8 cellular contexts compared by ENCODE assay signal in the genomic region with DNA sequence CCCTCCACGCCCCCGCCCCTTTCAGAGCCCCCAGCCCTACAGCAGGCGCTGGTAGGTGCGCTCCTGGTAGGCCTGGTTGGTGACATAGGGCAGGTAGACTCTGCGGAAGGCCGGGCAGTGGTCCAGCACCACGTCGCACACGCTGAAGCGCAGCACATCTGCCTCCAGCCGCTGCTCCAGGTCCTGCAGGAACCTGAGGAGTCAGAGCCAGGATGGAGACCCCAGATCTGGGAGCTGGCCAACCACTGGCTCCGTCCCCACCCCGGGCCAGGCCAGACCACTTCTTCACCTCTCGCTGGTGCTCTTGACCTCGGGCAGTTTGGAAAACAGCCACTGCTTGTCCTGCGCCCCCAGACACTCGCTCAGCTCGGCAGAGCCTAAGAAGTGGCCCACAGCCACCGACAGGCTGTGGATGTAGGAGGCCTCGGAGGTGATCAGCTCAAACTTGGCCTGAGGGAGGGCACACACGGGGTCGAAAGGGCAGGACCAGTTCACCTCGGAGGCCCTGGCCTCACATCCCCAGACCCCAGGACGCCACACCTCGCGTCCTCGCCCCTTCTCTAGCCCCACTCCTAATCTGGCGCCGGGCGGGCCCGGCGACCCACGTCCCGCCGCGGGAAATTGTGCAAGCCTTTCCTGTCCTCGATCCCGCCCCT. TPM values are rescaled to one million over a fixed set of nuclear protein-coding genes. Genes with fewer than 3 reads are reported as not detected.
A peak's percentile ranks its signal among the peaks of the same experiment; 100 is the strongest.
DNase-seq lines count a peak whose midpoint lies in the region; ATAC-seq and TF ChIP-seq lines count a peak whose summit lies in the region.

No MANE protein-coding gene starts in this region.

- H3K36me3 ChIP-seq in HUES64 (ENCODE audit: insufficient read depth, low read length) (peaks cover 35% of the 10 kb centered on the region), colonic mucosa (no peaks in the 10 kb centered on the region)

- H3K4me1 Mint-ChIP-seq in naive thymus-derived CD8-positive, alpha-beta T cell = peaks cover 4 to 16% (median 12%) of the 10 kb centered on the region in 4 donors

- peak overlapping the region; percentile 85 to 99 (median 96) for H3K27ac Mint-ChIP-seq in naive thymus-derived CD8-positive, alpha-beta T cell

- no peaks in the 10 kb centered on the region for H3K27me3 ChIP-seq in HUES64 (ENCODE audit: insufficient read depth, low read length)
- H3K27me3 ChIP-seq in colonic mucosa = no peaks in the 10 kb centered on the region

- H3K9me3 ChIP-seq in HUES64 (ENCODE audit: insufficient read depth, low read depth, low read length) (no peaks in the 10 kb centered on the region), colonic mucosa (no peaks in the 10 kb centered on the region)

- peak overlapping the region; percentile 85 to 97 (median 92) for H3K4me3 Mint-ChIP-seq in naive thymus-derived CD8-positive, alpha-beta T cell

- H3K4me1 ChIP-seq in HUES64 (ENCODE audit: insufficient read depth, low read length) (no peaks in the 10 kb centered on the region), colonic mucosa (peaks cover 4% of the 10 kb centered on the region)

- ATAC-seq in GM18498 (IDR thresholded peaks at IDR 0.05; ENCODE audit: unreplicated experiment) = peak; percentile 14
- ATAC-seq in naive thymus-derived CD8-positive, alpha-beta T cell = peak in 1 of 2 donors; percentile 1

- no peaks in the 10 kb centered on the region for H3K9me3 Mint-ChIP-seq in naive thymus-derived CD8-positive, alpha-beta T cell

- peaks cover 0 to 16% (median 4%) of the 10 kb centered on the region in 3 donors for H3K36me3 Mint-ChIP-seq in naive thymus-derived CD8-positive, alpha-beta T cell

- peak; percentile 43 for DNase-seq in colonic mucosa
- peak in 1 of 10 donors; percentile 70 for DNase-seq in naive thymus-derived CD8-positive, alpha-beta T cell
- no peak for DNase-seq in NCI-H82 (lab: John Stamatoyannopoulos, UW)
- DNase-seq in NCI-H1417 treated with DMSO at 0.1 percent for 48 hours (lab: John Stamatoyannopoulos, UW) = no peak
- no peak for DNase-seq in epidermal melanocyte (ENCODE audit: insufficient read length, low spot score)
- no peak for DNase-seq in NCI-H146 (lab: John Stamatoyannopoulos, UW)

- WGBS in HUES64 = 41% methylated on average over 38 of the region's 38 CpGs

- peak overlapping the region; percentile 71 for H3K9ac ChIP-seq in HUES64 (ENCODE audit: low read depth, low read length)
- H3K9ac ChIP-seq in colonic mucosa (ENCODE audit: low read depth in 2 of 2, low read length in 2 of 2) = peak overlapping the region; percentile 54 to 76

- intact Hi-C loops in colonic mucosa (cut with DNase I) = loop anchor here (10.0 kb wide), 1 partner anchor 159 kb away; a partner anchor contains a TSS

- H3K4me3 ChIP-seq in HUES64 (ENCODE audit: low read length) (peak overlapping the region; percentile 62), colonic mucosa (peak overlapping the region; percentile 45)

- no peaks in the 10 kb centered on the region for H3K27me3 Mint-ChIP-seq in naive thymus-derived CD8-positive, alpha-beta T cell

- H3K27ac ChIP-seq in HUES64 (ENCODE audit: low read depth, low read length) (no peak overlapping the region), colonic mucosa (peak overlapping the region; percentile 51)

- POLR2A ChIA-PET in naive thymus-derived CD8-positive, alpha-beta T cell (lab: Charles Lee) = interaction anchor here (0.5 to 3.1 kb wide), 6 partner anchors 12 to 439 kb away, joined by 4 to 28 read pairs (median 6); a partner anchor contains a TSS

- no peak for TF ChIP-seq CTCF in colonic mucosa (IDR thresholded peaks at IDR 0.05)

RNA-seq across cellular contexts. Expression of a gene that starts 6.4 kb away (rescaled TPM):
- polyA plus RNA-seq in HUES64 (2013, experiment 1 of 2) = 12.8 TPM
- polyA plus RNA-seq in HUES64 (2013, experiment 2 of 2) = 15.7 TPM
- 1 to 10 TPM; 5.8 to 9.0 TPM for total RNA-seq in colonic mucosa
- 10 to 100 TPM; 11.9 to 12.7 TPM for total RNA-seq in naive thymus-derived CD8-positive, alpha-beta T cell
- 1 to 10 TPM; 6.4 to 8.9 (median 7.7) TPM for polyA plus RNA-seq in naive thymus-derived CD8-positive, alpha-beta T cell

RNA-seq across cellular contexts. Expression of a gene that starts 31.0 kb away (rescaled TPM):
- polyA plus RNA-seq in HUES64 (2013, experiment 1 of 2) = 5.7 TPM
- 4.8 TPM for polyA plus RNA-seq in HUES64 (2013, experiment 2 of 2)
- total RNA-seq in colonic mucosa = 10 to 100 TPM in 1 of 2 donors, 1 to 10 TPM in 1; 6.5 to 15.2 TPM
- total RNA-seq in naive thymus-derived CD8-positive, alpha-beta T cell = 1 to 10 TPM; 8.8 to 9.6 TPM
- polyA plus RNA-seq in naive thymus-derived CD8-positive, alpha-beta T cell = 1 to 10 TPM; 1.7 to 2.9 (median 2.7) TPM

RNA-seq across cellular contexts. Expression of a gene that starts 50.1 kb away (rescaled TPM):
- polyA plus RNA-seq in HUES64 (2013, experiment 1 of 2) = 28.0 TPM
- 32.0 TPM for polyA plus RNA-seq in HUES64 (2013, experiment 2 of 2)
- 10 to 100 TPM; 15.7 to 40.8 TPM for total RNA-seq in colonic mucosa
- not detected for total RNA-seq in naive thymus-derived CD8-positive, alpha-beta T cell
- polyA plus RNA-seq in naive thymus-derived CD8-positive, alpha-beta T cell = not detected

Comparison
In these comparisons a context has a peak if more than half of its experiments do, and no peak if none do; other contexts are left out.
1. RNA of a gene that starts 50.1 kb away (total RNA-seq): 15.7 to 40.8 TPM in colonic mucosa; not detected in naive thymus-derived CD8-positive, alpha-beta T cell; every median in the first group is over 10 times any median in the second.